ENCODE assay signal across 8 cellular contexts in genomic region chr12:11765817-11766794, GRCh38.
A peak's percentile ranks its signal among the peaks of the same experiment; 100 is the strongest.
DNase-seq lines count a peak whose midpoint lies in the region; ATAC-seq and TF ChIP-seq lines count a peak whose summit lies in the region.

No MANE protein-coding gene starts in this region.

- no peaks in the 10 kb centered on the region for H3K36me3 ChIP-seq in CD8-positive, alpha-beta T cell (ENCODE audit: insufficient read depth, low read length)
- H3K36me3 ChIP-seq in KOPT-K1 (ENCODE audit: insufficient read depth, low read length) (no peaks in the 10 kb centered on the region), gastrocnemius medialis (no peaks in the 10 kb centered on the region)

- POLR2A ChIA-PET in CD8-positive, alpha-beta T cell (lab: Charles Lee): interaction anchor here (2.0 kb wide), 1 partner anchor 21 kb away, joined by 4 read pairs; no protein-coding TSS in a partner anchor

- intact Hi-C loops in CD8-positive, alpha-beta T cell (cut with DNase I, micrococcal nuclease): no loop called here
- intact Hi-C loops in gastrocnemius medialis (cut with DNase I; ENCODE audit: low total_unique reads): no loop called here

- H3K36me3 Mint-ChIP-seq in CD8-positive, alpha-beta T cell: no peaks in the 10 kb centered on the region

- ATAC-seq in CD8-positive, alpha-beta T cell: peak; percentile 63
- ATAC-seq in GM21529 (IDR thresholded peaks at IDR 0.05; ENCODE audit: unreplicated experiment) (peak; percentile 65), gastrocnemius medialis (peak; percentile 44 to 70)

- H3K27me3 Mint-ChIP-seq in CD8-positive, alpha-beta T cell (ENCODE audit: low read depth): no peaks in the 10 kb centered on the region

- peaks cover 24% of the 10 kb centered on the region for H3K4me1 ChIP-seq in CD8-positive, alpha-beta T cell (ENCODE audit: insufficient read depth, low read length)
- peaks cover 12 to 56% of the 10 kb centered on the region in 2 donors for H3K4me1 ChIP-seq in gastrocnemius medialis

- in situ Hi-C loops in gastrocnemius medialis (cut with MboI; ENCODE audit: low sequenced_read_pairs in 4 of 4): no loop called here

- no peaks in the 10 kb centered on the region for H3K9me3 Mint-ChIP-seq in CD8-positive, alpha-beta T cell

- CTCF ChIA-PET in CD8-positive, alpha-beta T cell (lab: Charles Lee): interaction anchor here (0.7 kb wide), 2 partner anchors 825 to 889 kb away, joined by 3 read pairs; no protein-coding TSS in a partner anchor

- H3K4me3 Mint-ChIP-seq in CD8-positive, alpha-beta T cell: peak overlapping the region; percentile 27

- no peaks in the 10 kb centered on the region for H3K9me3 ChIP-seq in CD8-positive, alpha-beta T cell (ENCODE audit: low read length)
- H3K9me3 ChIP-seq in KOPT-K1 (ENCODE audit: insufficient read depth, low read length, poor library complexity, severe bottlenecking) (no peaks in the 10 kb centered on the region), gastrocnemius medialis (no peaks in the 10 kb centered on the region)

- H3K27ac Mint-ChIP-seq in CD8-positive, alpha-beta T cell: peak overlapping the region; percentile 35

- no peak for TF ChIP-seq POLR2A in gastrocnemius medialis (IDR thresholded peaks at IDR 0.05)

- H3K4me1 Mint-ChIP-seq in CD8-positive, alpha-beta T cell (ENCODE audit: low read depth): peaks cover 61% of the 10 kb centered on the region

- H3K27ac ChIP-seq in CD8-positive, alpha-beta T cell (ENCODE audit: low read depth, low read length): no peak overlapping the region
- H3K27ac ChIP-seq in KOPT-K1 (ENCODE audit: low read depth, low read length, poor library complexity, severe bottlenecking) (peak overlapping the region; percentile 95), gastrocnemius medialis (peak overlapping the region; percentile 49 to 70 (median 56))

- no peaks in the 10 kb centered on the region for H3K27me3 ChIP-seq in CD8-positive, alpha-beta T cell (ENCODE audit: insufficient read depth, low read length)
- H3K27me3 ChIP-seq in gastrocnemius medialis: no peaks in the 10 kb centered on the region

- peak in 2 of 7 experiments; percentile 4 to 8 for DNase-seq in CD8-positive, alpha-beta T cell
- peak; percentile 80 to 83 for DNase-seq in activated T-cell treated with anti-CD3 and anti-CD28 coated beads, Interleukin-2, amount 50 U/mL, for 48 hours
- peak; percentile 61 for DNase-seq in globus pallidus (ENCODE audit: low spot score)
- no peak for DNase-seq in gastrocnemius medialis
- no peak for DNase-seq in NCI-H1105 (lab: John Stamatoyannopoulos, UW)
- no peak for DNase-seq in NCI-H1694 treated with DMSO at 0.1 percent for 48 hours (lab: John Stamatoyannopoulos, UW)

- no peak overlapping the region for H3K4me3 ChIP-seq in CD8-positive, alpha-beta T cell (ENCODE audit: low read depth, low read length)
- H3K4me3 ChIP-seq in gastrocnemius medialis: no peak overlapping the region

- no peak for TF ChIP-seq CTCF in CD8-positive, alpha-beta T cell (IDR thresholded peaks at IDR 0.05)
- TF ChIP-seq CTCF in gastrocnemius medialis (IDR thresholded peaks at IDR 0.05 in 4 of 5, conservative IDR thresholded peaks at IDR 0.05 in 1 of 5): no peak

Comparison
In these comparisons a context has a peak if more than half of its experiments do, and no peak if none do; other contexts are left out.
1. DNase-seq: peak in activated T-cell treated with anti-CD3 and anti-CD28 coated beads, Interleukin-2, amount 50 U/mL, for 48 hours (2 of 2) and globus pallidus (single experiment); none in gastrocnemius medialis (0 of 2), NCI-H1105 (single experiment) and NCI-H1694 treated with DMSO at 0.1 percent for 48 hours (single experiment).
2. Peak in every context shown above with its lines, with median percentiles within 50 percentile points of each other: ATAC-seq.